Comparison of ENCODE assay signal across 27 cellular contexts in genomic region chr2:7673843-7674242, GRCh38.
DNase-seq lines count a peak whose midpoint lies in the region; ATAC-seq and TF ChIP-seq lines count a peak whose summit lies in the region.
"Had no signal": no experiment of that assay in that cellular context is flagged by ENCODE, and none has a peak within 500 bp of the region (broad histone marks: within the 10 kb centered on the region; RNA-seq: fewer than 3 reads in every experiment).

No MANE protein-coding gene starts in this region.

- peaks cover 27% of the 10 kb centered on the region for H3K36me3 Mint-ChIP-seq in T-helper 2 cell treated with Interferon-gamma antibody and Interleukin-4, amounts not matched to agents 5 μg/mL and 100 μg/mL, for 36 hours (ENCODE audit: low read depth)
- no peaks in the 10 kb centered on the region for H3K36me3 Mint-ChIP-seq in HFFc6 (ENCODE audit: low read depth)
- H3K36me3 Mint-ChIP-seq: T-cell had no signal

- no peak for ATAC-seq in HG02973 (IDR thresholded peaks at IDR 0.05; ENCODE audit: unreplicated experiment)
- ATAC-seq: gastroesophageal sphincter; lower lobe of right lung; naive thymus-derived CD4-positive, alpha-beta T cell; T-cell had no signal

- H3K4me1 Mint-ChIP-seq in T-helper 2 cell treated with Interferon-gamma antibody and Interleukin-4, amounts not matched to agents 5 μg/mL and 100 μg/mL, for 36 hours (ENCODE audit: low read depth) = peaks cover 49% of the 10 kb centered on the region
- peaks cover 18% of the 10 kb centered on the region; the same call in 1 of the 2 replicates for H3K4me1 Mint-ChIP-seq in HFFc6 (ENCODE audit: low read depth)

- TF ChIP-seq CTCF in HFFc6 (IDR thresholded peaks at IDR 0.05) (no peak), astrocyte of the cerebellum (IDR thresholded peaks at IDR 0.05; ENCODE audit: low read depth, low read length, missing control alignments) (no peak), Peyer's patch (IDR thresholded peaks at IDR 0.05) (no peak)

- no peak overlapping the region for H3K4me3 Mint-ChIP-seq in T-helper 2 cell treated with Interferon-gamma antibody and Interleukin-4, amounts not matched to agents 5 μg/mL and 100 μg/mL, for 36 hours
- no peak overlapping the region for H3K4me3 Mint-ChIP-seq in HFFc6

- no peaks in the 10 kb centered on the region for H3K27me3 Mint-ChIP-seq in T-helper 2 cell treated with Interferon-gamma antibody and Interleukin-4, amounts not matched to agents 5 μg/mL and 100 μg/mL, for 36 hours (ENCODE audit: low read depth)
- H3K27me3 Mint-ChIP-seq in HFFc6 (ENCODE audit: insufficient read depth) = peaks cover 3% of the 10 kb centered on the region
- H3K27me3 Mint-ChIP-seq: CD8-positive, alpha-beta memory T cell; naive thymus-derived CD4-positive, alpha-beta T cell; T-cell had no signal

- H3K4me3 ChIP-seq in astrocyte of the cerebellum (ENCODE audit: low read depth, low read length) (no peak overlapping the region), Peyer's patch (no peak overlapping the region)
- H3K4me3 ChIP-seq: esophagus squamous epithelium, gastroesophageal sphincter, lower lobe of right lung, prostate gland, right lobe of liver, SJSA1, tibial artery had no signal

- no peak for TF ChIP-seq POLR2A in Peyer's patch (IDR thresholded peaks at IDR 0.05)

- H3K4me1 ChIP-seq in Peyer's patch = peaks cover 0 to 6% (median 0%) of the 10 kb centered on the region in 4 donors
- H3K4me1 ChIP-seq: esophagus squamous epithelium, lower lobe of right lung, prostate gland, SJSA1, tibial artery had no signal

- in situ Hi-C loops in astrocyte of the cerebellum (cut with HindIII; ENCODE audit: low sequenced_read_pairs) = no loop called here

- H3K36me3 ChIP-seq in Peyer's patch = no peaks in the 10 kb centered on the region
- H3K36me3 ChIP-seq: esophagus squamous epithelium, gastroesophageal sphincter, lower lobe of right lung, prostate gland, right lobe of liver, SJSA1, tibial artery had no signal

- no peaks in the 10 kb centered on the region for H3K9me3 Mint-ChIP-seq in T-helper 2 cell treated with Interferon-gamma antibody and Interleukin-4, amounts not matched to agents 5 μg/mL and 100 μg/mL, for 36 hours
- H3K9me3 Mint-ChIP-seq in HFFc6 = no peaks in the 10 kb centered on the region; the same call in 1 of the 2 replicates
- H3K9me3 Mint-ChIP-seq: T-cell had no signal

- peak overlapping the region; percentile 20 for H3K27ac Mint-ChIP-seq in T-helper 2 cell treated with Interferon-gamma antibody and Interleukin-4, amounts not matched to agents 5 μg/mL and 100 μg/mL, for 36 hours
- no peak overlapping the region for H3K27ac Mint-ChIP-seq in HFFc6

- no peaks in the 10 kb centered on the region for H3K9me3 ChIP-seq in Peyer's patch
- H3K9me3 ChIP-seq: esophagus squamous epithelium, gastroesophageal sphincter, prostate gland, right lobe of liver, SJSA1 had no signal

- no peak overlapping the region for H3K27ac ChIP-seq in Peyer's patch
- H3K27ac ChIP-seq: esophagus squamous epithelium, gastroesophageal sphincter, lower lobe of right lung, prostate gland, right lobe of liver, RWPE1, SJSA1, tibial artery had no signal

- no peaks in the 10 kb centered on the region for H3K27me3 ChIP-seq in Peyer's patch
- H3K27me3 ChIP-seq: esophagus squamous epithelium, gastroesophageal sphincter, right lobe of liver, SJSA1, tibial artery had no signal

- DNase-seq in T-helper 2 cell treated with Interferon-gamma antibody and Interleukin-4, amounts not matched to agents 5 μg/mL and 100 μg/mL, for 36 hours (ENCODE audit: low spot score) = no peak
- DNase-seq in T-helper 2 cell = no peak
- DNase-seq in A172 (ENCODE audit: low spot score) = peak; percentile 35
- DNase-seq in HFFc6 = peak; percentile 18
- DNase-seq in astrocyte of the cerebellum (ENCODE audit: low read depth) = peak; percentile 23
- DNase-seq in cerebellar cortex (ENCODE audit: low spot score) = no peak
- no peak for DNase-seq in Peyer's patch
- DNase-seq: activated CD4-positive, CD25-positive, alpha-beta regulatory T cell; CD8-positive, alpha-beta memory T cell; esophagus squamous epithelium; H7; kidney glomerular epithelial cell; lower lobe of right lung; naive thymus-derived CD4-positive, alpha-beta T cell; NCI-H1417 treated with DMSO at 0.1 percent for 48 hours; NCI-H345; NCI-H774; nucleus accumbens; right lobe of liver; stimulated activated CD8-positive, alpha-beta memory T cell treated with anti-CD3 and anti-CD28 coated beads, Interleukin-4, amount 100 ng/mL, for 48 hours; T-cell; tibial artery had no signal

Comparison
In these comparisons a context has a peak if more than half of its experiments do, and no peak if none do; other contexts are left out.
1. DNase-seq: peak in A172 (single experiment), HFFc6 (single experiment) and astrocyte of the cerebellum (single experiment); none in T-helper 2 cell treated with Interferon-gamma antibody and Interleukin-4, amounts not matched to agents 5 μg/mL and 100 μg/mL, for 36 hours (single experiment), T-helper 2 cell (0 of 5), cerebellar cortex (single experiment) and Peyer's patch (0 of 3).